ENCODE assay signal across 1 cellular context in the genomic region with DNA sequence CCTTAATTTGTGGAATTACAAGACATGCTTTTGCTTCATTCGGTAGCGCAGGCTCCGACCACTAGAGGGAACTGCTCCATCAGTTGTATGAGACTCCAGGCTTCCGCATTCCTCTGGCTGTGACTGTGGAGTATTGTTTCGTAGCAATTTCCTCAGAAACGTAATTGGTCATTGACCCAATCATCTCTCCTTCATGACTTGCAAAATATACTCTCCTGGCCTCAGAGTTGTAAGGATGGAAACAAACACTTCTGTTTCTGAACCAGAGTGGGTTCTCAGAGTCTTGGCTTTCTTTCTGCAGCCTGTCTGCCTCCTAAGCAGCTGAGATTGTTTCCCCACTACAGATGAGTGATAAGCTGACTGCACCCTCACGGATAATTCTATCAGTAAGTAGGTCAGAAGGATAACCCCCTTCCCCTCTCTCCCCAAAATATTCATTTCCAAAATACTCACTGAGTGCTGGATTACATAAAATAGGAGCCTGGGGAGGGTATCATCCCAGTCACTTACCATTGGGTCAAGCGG.
TF ChIP-seq lines count a peak whose summit lies in the region.

No MANE protein-coding gene starts in this region.

TF ChIP-seq in HepG2, 621 proteins besides CTCF, POLR2A, EP300 and RAD21 (continued from another document and continues in another):
- TF ChIP-seq ZNF646 (CRISPR knock-in tag; IDR thresholded peaks at IDR 0.05) (no peak), DNMT1 (CRISPR knock-in tag; IDR thresholded peaks at IDR 0.05) (no peak), RBM39 (IDR thresholded peaks at IDR 0.05; ENCODE audit: low read depth, low read length, poor library complexity, severe bottlenecking) (no peak), RBAK (CRISPR knock-in tag; IDR thresholded peaks at IDR 0.05) (no peak), CENPT (CRISPR knock-in tag; IDR thresholded peaks at IDR 0.05; ENCODE audit: low read depth) (no peak), ZFP36L2 (CRISPR knock-in tag; IDR thresholded peaks at IDR 0.05) (no peak), CREM (IDR thresholded peaks at IDR 0.05) (no peak; the same call in 1 of the 2 replicates), CREM (CRISPR knock-in tag; IDR thresholded peaks at IDR 0.05) (no peak), ZNF549 (CRISPR knock-in tag; IDR thresholded peaks at IDR 0.05) (no peak), ZNF329 (CRISPR knock-in tag; IDR thresholded peaks at IDR 0.05; ENCODE audit: low read depth) (no peak), ZNF382 (CRISPR knock-in tag; IDR thresholded peaks at IDR 0.05; ENCODE audit: borderline replicate concordance) (no peak), ZNF10 (CRISPR knock-in tag; IDR thresholded peaks at IDR 0.05; ENCODE audit: borderline replicate concordance, low read depth) (no peak), IRX3 (CRISPR knock-in tag; IDR thresholded peaks at IDR 0.05; ENCODE audit: borderline replicate concordance, low read depth) (no peak), ZNF570 (CRISPR knock-in tag; IDR thresholded peaks at IDR 0.05; ENCODE audit: borderline replicate concordance) (no peak), SNAPC2 (CRISPR knock-in tag; IDR thresholded peaks at IDR 0.05) (no peak), SMYD3 (CRISPR knock-in tag; IDR thresholded peaks at IDR 0.05) (no peak), NR2C2 (CRISPR knock-in tag; IDR thresholded peaks at IDR 0.05; ENCODE audit: borderline replicate concordance) (no peak), ZNF331 (CRISPR knock-in tag; IDR thresholded peaks at IDR 0.05) (no peak), KAT8 (CRISPR knock-in tag; IDR thresholded peaks at IDR 0.05) (peak; percentile 75), FOXO1 (CRISPR knock-in tag; IDR thresholded peaks at IDR 0.05) (no peak), ZNF317 (CRISPR knock-in tag; IDR thresholded peaks at IDR 0.05) (no peak), ZBTB26 (CRISPR knock-in tag; IDR thresholded peaks at IDR 0.05; ENCODE audit: borderline replicate concordance) (no peak), ZBTB38 (CRISPR knock-in tag; IDR thresholded peaks at IDR 0.05) (no peak), SRF (IDR thresholded peaks at IDR 0.05; ENCODE audit: low read depth, low read length) (no peak), MED1 (CRISPR knock-in tag; IDR thresholded peaks at IDR 0.05) (no peak), SIX1 (CRISPR knock-in tag; IDR thresholded peaks at IDR 0.05; ENCODE audit: borderline replicate concordance) (no peak), TBL1XR1 (IDR thresholded peaks at IDR 0.05; ENCODE audit: borderline replicate concordance, low read length, partially characterized antibody) (no peak), ADNP (CRISPR knock-in tag; IDR thresholded peaks at IDR 0.05) (no peak), HNF4G (IDR thresholded peaks at IDR 0.05; ENCODE audit: borderline replicate concordance, low read depth, low read length) (no peak), HNF4G (CRISPR knock-in tag; IDR thresholded peaks at IDR 0.05; ENCODE audit: borderline replicate concordance, low read depth) (no peak), ZNF275 (CRISPR knock-in tag; IDR thresholded peaks at IDR 0.05; ENCODE audit: borderline replicate concordance) (no peak), JDP2 (CRISPR knock-in tag; IDR thresholded peaks at IDR 0.05; ENCODE audit: borderline replicate concordance) (no peak), ZNF792 (CRISPR knock-in tag; IDR thresholded peaks at IDR 0.05) (no peak), CHCHD3 (CRISPR knock-in tag; IDR thresholded peaks at IDR 0.05) (no peak), ZNF34 (CRISPR knock-in tag; IDR thresholded peaks at IDR 0.05; ENCODE audit: borderline replicate concordance) (no peak), GABPA (IDR thresholded peaks at IDR 0.05; ENCODE audit: low read depth, low read length) (no peak), GABPA (CRISPR knock-in tag; IDR thresholded peaks at IDR 0.05; ENCODE audit: low read depth) (peak; percentile 21; the same call in 1 of the 2 replicates), ZC3H4 (CRISPR knock-in tag; IDR thresholded peaks at IDR 0.05; ENCODE audit: borderline replicate concordance) (no peak), ISL2 (CRISPR knock-in tag; IDR thresholded peaks at IDR 0.05) (no peak), ZMYM2 (CRISPR knock-in tag; IDR thresholded peaks at IDR 0.05) (no peak), GABPB1 (CRISPR knock-in tag; IDR thresholded peaks at IDR 0.05) (peak; percentile 29; the same call in 1 of the 2 replicates), MAFG (CRISPR knock-in tag; IDR thresholded peaks at IDR 0.05) (no peak), POLR2G (IDR thresholded peaks at IDR 0.05; ENCODE audit: low read depth, low read length) (no peak), ZBTB1 (CRISPR knock-in tag; IDR thresholded peaks at IDR 0.05; ENCODE audit: borderline replicate concordance) (no peak), IRF2 (CRISPR knock-in tag; IDR thresholded peaks at IDR 0.05) (0 out of 2 replicates have a peak, but pooled peaks have one; percentile 35), NCOA1 (CRISPR knock-in tag; IDR thresholded peaks at IDR 0.05) (no peak), BRCA1 (CRISPR knock-in tag; IDR thresholded peaks at IDR 0.05) (no peak), SKI (IDR thresholded peaks at IDR 0.05; ENCODE audit: partially characterized antibody) (no peak), GATA4 (IDR thresholded peaks at IDR 0.05; ENCODE audit: borderline replicate concordance, low read depth) (no peak)
- TF ChIP-seq, protein P1, sequence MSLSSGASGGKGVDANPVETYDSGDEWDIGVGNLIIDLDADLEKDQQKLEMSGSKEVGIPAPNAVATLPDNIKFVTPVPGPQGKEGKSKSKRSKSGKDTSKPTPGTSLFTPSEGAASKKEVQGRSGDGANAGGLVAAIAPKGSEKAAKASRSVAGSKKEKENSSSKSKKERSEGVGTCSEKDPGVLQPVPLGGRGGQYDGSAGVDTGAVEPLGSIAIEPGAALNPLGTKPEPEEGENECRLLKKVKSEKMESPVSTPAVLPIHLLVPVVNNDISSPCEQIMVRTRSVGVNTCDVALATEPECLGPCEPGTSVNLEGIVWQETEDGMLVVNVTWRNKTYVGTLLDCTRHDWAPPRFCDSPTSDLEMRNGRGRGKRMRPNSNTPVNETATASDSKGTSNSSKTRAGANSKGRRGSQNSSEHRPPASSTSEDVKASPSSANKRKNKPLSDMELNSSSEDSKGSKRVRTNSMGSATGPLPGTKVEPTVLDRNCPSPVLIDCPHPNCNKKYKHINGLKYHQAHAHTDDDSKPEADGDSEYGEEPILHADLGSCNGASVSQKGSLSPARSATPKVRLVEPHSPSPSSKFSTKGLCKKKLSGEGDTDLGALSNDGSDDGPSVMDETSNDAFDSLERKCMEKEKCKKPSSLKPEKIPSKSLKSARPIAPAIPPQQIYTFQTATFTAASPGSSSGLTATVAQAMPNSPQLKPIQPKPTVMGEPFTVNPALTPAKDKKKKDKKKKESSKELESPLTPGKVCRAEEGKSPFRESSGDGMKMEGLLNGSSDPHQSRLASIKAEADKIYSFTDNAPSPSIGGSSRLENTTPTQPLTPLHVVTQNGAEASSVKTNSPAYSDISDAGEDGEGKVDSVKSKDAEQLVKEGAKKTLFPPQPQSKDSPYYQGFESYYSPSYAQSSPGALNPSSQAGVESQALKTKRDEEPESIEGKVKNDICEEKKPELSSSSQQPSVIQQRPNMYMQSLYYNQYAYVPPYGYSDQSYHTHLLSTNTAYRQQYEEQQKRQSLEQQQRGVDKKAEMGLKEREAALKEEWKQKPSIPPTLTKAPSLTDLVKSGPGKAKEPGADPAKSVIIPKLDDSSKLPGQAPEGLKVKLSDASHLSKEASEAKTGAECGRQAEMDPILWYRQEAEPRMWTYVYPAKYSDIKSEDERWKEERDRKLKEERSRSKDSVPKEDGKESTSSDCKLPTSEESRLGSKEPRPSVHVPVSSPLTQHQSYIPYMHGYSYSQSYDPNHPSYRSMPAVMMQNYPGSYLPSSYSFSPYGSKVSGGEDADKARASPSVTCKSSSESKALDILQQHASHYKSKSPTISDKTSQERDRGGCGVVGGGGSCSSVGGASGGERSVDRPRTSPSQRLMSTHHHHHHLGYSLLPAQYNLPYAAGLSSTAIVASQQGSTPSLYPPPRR (CRISPR knock-in tag; IDR thresholded peaks at IDR 0.05; ENCODE audit: borderline replicate concordance) = no peak
- TF ChIP-seq, protein P2, sequence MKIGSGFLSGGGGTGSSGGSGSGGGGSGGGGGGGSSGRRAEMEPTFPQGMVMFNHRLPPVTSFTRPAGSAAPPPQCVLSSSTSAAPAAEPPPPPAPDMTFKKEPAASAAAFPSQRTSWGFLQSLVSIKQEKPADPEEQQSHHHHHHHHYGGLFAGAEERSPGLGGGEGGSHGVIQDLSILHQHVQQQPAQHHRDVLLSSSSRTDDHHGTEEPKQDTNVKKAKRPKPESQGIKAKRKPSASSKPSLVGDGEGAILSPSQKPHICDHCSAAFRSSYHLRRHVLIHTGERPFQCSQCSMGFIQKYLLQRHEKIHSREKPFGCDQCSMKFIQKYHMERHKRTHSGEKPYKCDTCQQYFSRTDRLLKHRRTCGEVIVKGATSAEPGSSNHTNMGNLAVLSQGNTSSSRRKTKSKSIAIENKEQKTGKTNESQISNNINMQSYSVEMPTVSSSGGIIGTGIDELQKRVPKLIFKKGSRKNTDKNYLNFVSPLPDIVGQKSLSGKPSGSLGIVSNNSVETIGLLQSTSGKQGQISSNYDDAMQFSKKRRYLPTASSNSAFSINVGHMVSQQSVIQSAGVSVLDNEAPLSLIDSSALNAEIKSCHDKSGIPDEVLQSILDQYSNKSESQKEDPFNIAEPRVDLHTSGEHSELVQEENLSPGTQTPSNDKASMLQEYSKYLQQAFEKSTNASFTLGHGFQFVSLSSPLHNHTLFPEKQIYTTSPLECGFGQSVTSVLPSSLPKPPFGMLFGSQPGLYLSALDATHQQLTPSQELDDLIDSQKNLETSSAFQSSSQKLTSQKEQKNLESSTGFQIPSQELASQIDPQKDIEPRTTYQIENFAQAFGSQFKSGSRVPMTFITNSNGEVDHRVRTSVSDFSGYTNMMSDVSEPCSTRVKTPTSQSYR (CRISPR knock-in tag; IDR thresholded peaks at IDR 0.05; ENCODE audit: borderline replicate concordance) = no peak
- TF ChIP-seq, protein P3, sequence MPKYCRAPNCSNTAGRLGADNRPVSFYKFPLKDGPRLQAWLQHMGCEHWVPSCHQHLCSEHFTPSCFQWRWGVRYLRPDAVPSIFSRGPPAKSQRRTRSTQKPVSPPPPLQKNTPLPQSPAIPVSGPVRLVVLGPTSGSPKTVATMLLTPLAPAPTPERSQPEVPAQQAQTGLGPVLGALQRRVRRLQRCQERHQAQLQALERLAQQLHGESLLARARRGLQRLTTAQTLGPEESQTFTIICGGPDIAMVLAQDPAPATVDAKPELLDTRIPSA (CRISPR knock-in tag; IDR thresholded peaks at IDR 0.05; ENCODE audit: borderline replicate concordance) = no peak
- TF ChIP-seq, protein P4, sequence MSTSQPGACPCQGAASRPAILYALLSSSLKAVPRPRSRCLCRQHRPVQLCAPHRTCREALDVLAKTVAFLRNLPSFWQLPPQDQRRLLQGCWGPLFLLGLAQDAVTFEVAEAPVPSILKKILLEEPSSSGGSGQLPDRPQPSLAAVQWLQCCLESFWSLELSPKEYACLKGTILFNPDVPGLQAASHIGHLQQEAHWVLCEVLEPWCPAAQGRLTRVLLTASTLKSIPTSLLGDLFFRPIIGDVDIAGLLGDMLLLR (CRISPR knock-in tag; IDR thresholded peaks at IDR 0.05) = no peak
